In genomic region chr12:117408161-117408791, GRCh38 we compare ENCODE assay signal across 11 cellular contexts. TPM values are rescaled to one million over a fixed set of nuclear protein-coding genes. Genes with fewer than 3 reads are reported as not detected.
DNase-seq lines count a peak whose midpoint lies in the region; ATAC-seq and TF ChIP-seq lines count a peak whose summit lies in the region.
"Had no signal": no experiment of that assay in that cellular context is flagged by ENCODE, and none has a peak within 500 bp of the region (broad histone marks: within the 10 kb centered on the region; RNA-seq: fewer than 3 reads in every experiment).

No MANE protein-coding gene starts in this region.

- CTCF ChIA-PET in HEK293T (lab: Yijun Ruan, JAX) = no interaction called here

- no peaks in the 10 kb centered on the region for H3K36me3 Mint-ChIP-seq in nephron (ENCODE audit: low read depth)
- H3K36me3 Mint-ChIP-seq in activated T-cell treated with anti-CD3 and anti-CD28 coated beads, Interleukin-2, amount 50 U/mL, for 24 hours (ENCODE audit: low read depth) = no peaks in the 10 kb centered on the region
- H3K36me3 Mint-ChIP-seq: memory B cell had no signal

- H3K4me1 Mint-ChIP-seq in nephron = peaks cover 26% of the 10 kb centered on the region
- H3K4me1 Mint-ChIP-seq in activated T-cell treated with anti-CD3 and anti-CD28 coated beads, Interleukin-2, amount 50 U/mL, for 24 hours (ENCODE audit: low read depth) = no peaks in the 10 kb centered on the region
- H3K4me1 Mint-ChIP-seq: memory B cell had no signal

- no peak overlapping the region for H3K4me3 ChIP-seq in epithelial cell of proximal tubule (ENCODE audit: low read depth, low read length)

- H3K9me3 Mint-ChIP-seq in nephron = no peaks in the 10 kb centered on the region
- H3K9me3 Mint-ChIP-seq in activated T-cell treated with anti-CD3 and anti-CD28 coated beads, Interleukin-2, amount 50 U/mL, for 24 hours = peaks cover 5% of the 10 kb centered on the region

- DNase-seq in NCI-H2107 treated with DMSO at 0.1 percent for 48 hours (lab: John Stamatoyannopoulos, UW; ENCODE audit: unreplicated experiment) (peak; percentile 20), epithelial cell of proximal tubule (ENCODE audit: low read depth) (peak; percentile 2), HEK293T (ENCODE audit: extremely low spot score) (no peak)
- DNase-seq in activated T-cell treated with anti-CD3 and anti-CD28 coated beads, Interleukin-2, amount 50 U/mL, for 24 hours = no peak
- DNase-seq: KG1 had no signal

- H3K27me3 Mint-ChIP-seq in nephron (ENCODE audit: low read depth) = peaks cover 20% of the 10 kb centered on the region
- H3K27me3 Mint-ChIP-seq in activated T-cell treated with anti-CD3 and anti-CD28 coated beads, Interleukin-2, amount 50 U/mL, for 24 hours = no peaks in the 10 kb centered on the region

- ATAC-seq in HG02759 (IDR thresholded peaks at IDR 0.05; ENCODE audit: unreplicated experiment) (no peak), GM21717 (IDR thresholded peaks at IDR 0.05; ENCODE audit: unreplicated experiment) (no peak)

- H3K27ac Mint-ChIP-seq in nephron = peak overlapping the region; percentile 40 to 82 (median 55)
- no peak overlapping the region for H3K27ac Mint-ChIP-seq in activated T-cell treated with anti-CD3 and anti-CD28 coated beads, Interleukin-2, amount 50 U/mL, for 24 hours
- H3K27ac Mint-ChIP-seq: memory B cell had no signal

- H3K4me3 Mint-ChIP-seq in nephron = no peak overlapping the region
- no peak overlapping the region for H3K4me3 Mint-ChIP-seq in activated T-cell treated with anti-CD3 and anti-CD28 coated beads, Interleukin-2, amount 50 U/mL, for 24 hours
- H3K4me3 Mint-ChIP-seq: memory B cell had no signal

- POLR2A ChIA-PET in HEK293T (lab: Yijun Ruan, JAX) = no interaction called here

- H3K27ac ChIP-seq in C4-2B = peak overlapping the region; percentile 65

- TF ChIP-seq CTCF in C4-2B (conservative IDR thresholded peaks at IDR 0.05) = no peak
- TF ChIP-seq CTCF in epithelial cell of proximal tubule (conservative IDR thresholded peaks at IDR 0.05; ENCODE audit: low read depth, low read length) = no peak
- no peak for TF ChIP-seq CTCF in nephron (IDR thresholded peaks at IDR 0.05; ENCODE audit: unreplicated experiment in 3 of 3)

TF ChIP-seq in HEK293T, 16 proteins besides CTCF, POLR2A, EP300 and RAD21:
- TF ChIP-seq PKNOX1 (IDR thresholded peaks at IDR 0.05) (no peak), L3MBTL2 (conservative IDR thresholded peaks at IDR 0.05) (no peak), FOXK2 (IDR thresholded peaks at IDR 0.05) (no peak), TARDBP (IDR thresholded peaks at IDR 0.05) (no peak), SUZ12 (IDR thresholded peaks at IDR 0.05) (no peak), FOXM1 (IDR thresholded peaks at IDR 0.05; ENCODE audit: borderline replicate concordance) (no peak), BHLHE40 (IDR thresholded peaks at IDR 0.05; ENCODE audit: borderline replicate concordance) (no peak), LEF1 (IDR thresholded peaks at IDR 0.05; ENCODE audit: borderline replicate concordance) (no peak), CTBP1 (IDR thresholded peaks at IDR 0.05; ENCODE audit: borderline replicate concordance) (no peak), SP1 (IDR thresholded peaks at IDR 0.05) (no peak), HDGF (IDR thresholded peaks at IDR 0.05; ENCODE audit: borderline replicate concordance) (no peak), ELF4 (IDR thresholded peaks at IDR 0.05) (no peak), ZNF384 (IDR thresholded peaks at IDR 0.05) (no peak)
TF ChIP-seq in HEK293T: peak in this region for 0.

RNA-seq across cellular contexts. Expression of gene NOS1, which starts 46.9 kb away (rescaled TPM):
- total RNA-seq in epithelial cell of proximal tubule = under 0.01 and 0.14 TPM in 2 replicates
- total RNA-seq: T-helper 1 cell treated with Interleukin-12 subunit alpha and Interleukin-12 subunit beta and Interleukin-4 antibody, amounts not matched to agents 30 ng/mL and 1 ng/mL, for 36 hours had no signal

Comparison
In these comparisons a context has a peak if more than half of its experiments do, and no peak if none do; other contexts are left out.
1. DNase-seq: peak in NCI-H2107 treated with DMSO at 0.1 percent for 48 hours (single experiment) and epithelial cell of proximal tubule (single experiment); none in HEK293T (single experiment) and activated T-cell treated with anti-CD3 and anti-CD28 coated beads, Interleukin-2, amount 50 U/mL, for 24 hours (single experiment).